In the genomic region with DNA sequence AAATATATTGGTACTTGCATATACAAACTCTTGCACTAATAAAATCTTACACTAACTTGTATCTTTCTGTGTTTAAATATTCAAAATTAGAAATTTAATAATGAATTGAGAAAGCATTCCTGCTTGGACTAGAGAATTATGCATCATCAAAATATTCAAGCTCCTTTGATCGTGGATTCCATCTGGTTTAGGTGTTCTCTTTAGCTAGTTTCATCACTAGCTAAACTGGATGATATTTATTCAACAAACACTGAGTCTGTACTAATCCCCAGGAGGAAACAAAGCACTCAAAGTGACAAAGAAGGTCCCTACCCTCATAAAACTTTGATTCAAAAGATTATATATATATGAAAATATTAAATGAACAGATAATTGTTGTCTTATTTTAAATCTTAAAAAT, we compare ENCODE assay signal across 21 cellular contexts.
A peak's percentile ranks its signal among the peaks of the same experiment; 100 is the strongest.
DNase-seq lines count a peak whose midpoint lies in the region; ATAC-seq and TF ChIP-seq lines count a peak whose summit lies in the region.
"Had no signal": no experiment of that assay in that cellular context is flagged by ENCODE, and none has a peak within 500 bp of the region (broad histone marks: within the 10 kb centered on the region; RNA-seq: fewer than 3 reads in every experiment).

No MANE protein-coding gene starts in this region.

- in situ Hi-C loops in KBM-7 (cut with MboI; ENCODE audit: low pct_unique_long_range_greater_than_20kb, low sequenced_read_pairs), result no loop called here

- H3K27me3 ChIP-seq in adipocyte (replicated peaks; ENCODE audit: control insufficient read depth, insufficient read depth, low read length) (no peaks in the 10 kb centered on the region), foreskin keratinocyte (no peaks in the 10 kb centered on the region)
- H3K27me3 ChIP-seq: MG63 had no signal

- TF ChIP-seq CTCF in foreskin keratinocyte (conservative IDR thresholded peaks at IDR 0.05), result no peak

- no peaks in the 10 kb centered on the region for H3K9me3 ChIP-seq in adipocyte (ENCODE audit: control insufficient read depth, low read length)
- H3K9me3 ChIP-seq: MG63 had no signal

- no peak for ATAC-seq in foreskin keratinocyte
- ATAC-seq: SK-N-SH treated with all-trans-retinoic acid at 6 μM for 48 hours had no signal

- H3K4me1 ChIP-seq in adipocyte (ENCODE audit: control insufficient read depth, insufficient read depth, low read length) (no peaks in the 10 kb centered on the region), foreskin keratinocyte (no peaks in the 10 kb centered on the region)

- H3K9ac ChIP-seq in adipocyte (ENCODE audit: low read length), result no peak overlapping the region
- H3K9ac ChIP-seq: KMS-11 had no signal

- no peaks in the 10 kb centered on the region for H3K36me3 ChIP-seq in adipocyte (ENCODE audit: control insufficient read depth, insufficient read depth, low read length, severe bottlenecking)
- H3K36me3 ChIP-seq: MG63 had no signal

- H3K27ac ChIP-seq in foreskin keratinocyte, result no peak overlapping the region
- H3K27ac ChIP-seq: HL-60, KMS-11 had no signal

- H3K4me3 ChIP-seq in adipocyte (ENCODE audit: low read length), result no peak overlapping the region
- H3K4me3 ChIP-seq: MG63 had no signal

- DNase-seq in ELR (ENCODE audit: low read depth), result peak; percentile 68
- peak; percentile 14 for DNase-seq in HuH-7 (ENCODE audit: low spot score)
- DNase-seq in adipocyte (ENCODE audit: low read depth), result peak; percentile 21
- peak; percentile 40 to 63 for DNase-seq in foreskin keratinocyte
- DNase-seq in UCSD-AML1 (lab: John Stamatoyannopoulos, UW; ENCODE audit: unreplicated experiment), result no peak
- no peak for DNase-seq in stimulated activated CD4-positive, alpha-beta T cell treated with anti-CD3 and anti-CD28 coated beads, Interleukin-1b, Interleukin-23, amount 100 ng/mL, for 48 hours
- DNase-seq in GOT3 (lab: John Stamatoyannopoulos, UW), result no peak
- DNase-seq in KBM-7, result no peak
- DNase-seq: ACHN, AML-193, DMS 273 treated with DMSO at 0.1 percent for 48 hours, H7, MG63, NCI-H1092, NCI-H146, NCI-H2081, NCI-H510A, Right ventricle myocardium superior had no signal

Comparison
In these comparisons a context has a peak if more than half of its experiments do, and no peak if none do; other contexts are left out.
1. DNase-seq: peak in ELR (single experiment), HuH-7 (single experiment), adipocyte (single experiment) and foreskin keratinocyte (2 of 2); none in UCSD-AML1 (single experiment), stimulated activated CD4-positive, alpha-beta T cell treated with anti-CD3 and anti-CD28 coated beads, Interleukin-1b, Interleukin-23, amount 100 ng/mL, for 48 hours (single experiment), GOT3 (single experiment) and KBM-7 (single experiment).